In genomic region chr1:147978896-147979651, GRCh38 we compare ENCODE assay signal across 8 cellular contexts. TPM values are rescaled to one million over a fixed set of nuclear protein-coding genes. Genes with fewer than 3 reads are reported as not detected.
DNase-seq lines count a peak whose midpoint lies in the region; ATAC-seq, FAIRE-seq and TF ChIP-seq lines count a peak whose summit lies in the region.
"Not testable (repeated sequence)": the region's sequence is repeated elsewhere in the genome, so short reads cannot be mapped to it uniquely, and the experiment has no call there.

No MANE protein-coding gene starts in this region.

- H2BK120ac ChIP-seq in mesendoderm (ENCODE audit: low read depth, low read length): not testable (repeated sequence)

- not testable (repeated sequence) for H4K8ac ChIP-seq in mesendoderm (ENCODE audit: low read depth, low read length)

- H3K27me3 ChIP-seq in bronchial epithelial cell (ENCODE audit: control insufficient read depth, insufficient read depth, low read length); foreskin keratinocyte; mesendoderm (ENCODE audit: insufficient read depth, low read length, poor library complexity); upper lobe of right lung: not testable (repeated sequence)

- not testable (repeated sequence) for H2BK5ac ChIP-seq in mesendoderm (ENCODE audit: low read length)

- POLR2A ChIA-PET in activated CD4-positive, alpha-beta memory T cell treated with anti-CD3 and anti-CD28 coated beads for 36 hours (lab: Charles Lee): not testable (repeated sequence)

- not testable (repeated sequence) for H3K4me1 ChIP-seq in foreskin keratinocyte; mesendoderm (ENCODE audit: control insufficient read depth, low read depth, low read length); upper lobe of right lung

- H3K56ac ChIP-seq in mesendoderm (ENCODE audit: low read length): not testable (repeated sequence)

- no CpG with 5 or more reads among the region's 6 CpGs for WGBS in mesendoderm (ENCODE audit: extremely low coverage, insufficient coverage, low lambda C conversion rate)

- H3K18ac ChIP-seq in mesendoderm (ENCODE audit: low read length): not testable (repeated sequence)

- H3K4me3 Mint-ChIP-seq in activated CD4-positive, alpha-beta memory T cell treated with anti-CD3 and anti-CD28 coated beads for 36 hours: not testable (repeated sequence)

- H3K9me3 Mint-ChIP-seq in activated CD4-positive, alpha-beta memory T cell treated with anti-CD3 and anti-CD28 coated beads for 36 hours: not testable (repeated sequence)

- H3K27ac Mint-ChIP-seq in activated CD4-positive, alpha-beta memory T cell treated with anti-CD3 and anti-CD28 coated beads for 36 hours: not testable (repeated sequence)

- intact Hi-C loops in activated CD4-positive, alpha-beta memory T cell treated with anti-CD3 and anti-CD28 coated beads for 36 hours (cut with micrococcal nuclease); left cardiac atrium (cut with DNase I); upper lobe of right lung (cut with DNase I): not testable (repeated sequence)

- H3K9me3 ChIP-seq in upper lobe of right lung: not testable (repeated sequence)

- ATAC-seq in foreskin keratinocyte (peak; percentile 71), left cardiac atrium (peak; percentile 76 to 94), upper lobe of right lung (peak; percentile 45)

- not testable (repeated sequence) for H3K4me1 Mint-ChIP-seq in activated CD4-positive, alpha-beta memory T cell treated with anti-CD3 and anti-CD28 coated beads for 36 hours (ENCODE audit: low read depth)

- not testable (repeated sequence) for H4K5ac ChIP-seq in mesendoderm (ENCODE audit: low read length)

- H3K79me1 ChIP-seq in mesendoderm (ENCODE audit: low read length): not testable (repeated sequence)

- not testable (repeated sequence) for H3K27me3 Mint-ChIP-seq in activated CD4-positive, alpha-beta memory T cell treated with anti-CD3 and anti-CD28 coated beads for 36 hours

- H3K9ac ChIP-seq in mesendoderm (ENCODE audit: low read length): not testable (repeated sequence)

- H3K23ac ChIP-seq in mesendoderm (ENCODE audit: low read length): not testable (repeated sequence)

- H3K4me2 ChIP-seq in mesendoderm (ENCODE audit: low read length): not testable (repeated sequence)

- not testable (repeated sequence) for H3K27ac ChIP-seq in foreskin keratinocyte; mesendoderm (ENCODE audit: low read depth, low read length); upper lobe of right lung

- not testable (repeated sequence) for H2AK5ac ChIP-seq in mesendoderm (ENCODE audit: low read length)

- H3K36me3 ChIP-seq in bronchial epithelial cell (ENCODE audit: control insufficient read depth, insufficient read depth, low read length); mesendoderm (ENCODE audit: control insufficient read depth, insufficient read depth, low read length); upper lobe of right lung: not testable (repeated sequence)

- H3K79me2 ChIP-seq in mesendoderm (ENCODE audit: control insufficient read depth, insufficient read depth, low read length): not testable (repeated sequence)

- not testable (repeated sequence) for H2BK15ac ChIP-seq in mesendoderm (replicated peaks; ENCODE audit: low read depth)

- CTCF ChIA-PET in activated CD4-positive, alpha-beta memory T cell treated with anti-CD3 and anti-CD28 coated beads for 36 hours (lab: Charles Lee): not testable (repeated sequence)

- not testable (repeated sequence) for H3K4ac ChIP-seq in mesendoderm (ENCODE audit: low read depth, low read length)

- peaks cover 18% of the 10 kb centered on the region for H3K36me3 Mint-ChIP-seq in activated CD4-positive, alpha-beta memory T cell treated with anti-CD3 and anti-CD28 coated beads for 36 hours

- FAIRE-seq in bronchial epithelial cell (lab: Jason Lieb, UNC): not testable (repeated sequence)

- not testable (repeated sequence) for H3K4me3 ChIP-seq in bronchial epithelial cell (ENCODE audit: low read depth, low read length); mesendoderm (ENCODE audit: low read length); upper lobe of right lung

- not testable (repeated sequence) for TF ChIP-seq CTCF in bronchial epithelial cell (IDR thresholded peaks at IDR 0.05; ENCODE audit: insufficient read depth, low read length, severe bottlenecking); foreskin keratinocyte (conservative IDR thresholded peaks at IDR 0.05); upper lobe of right lung (IDR thresholded peaks at IDR 0.05)

- DNase-seq in DMS53 treated with DMSO at 0.1 percent for 48 hours (lab: John Stamatoyannopoulos, UW; ENCODE audit: unreplicated experiment) (peak; percentile 20), NCI-H226 (peak; percentile 2), bronchial epithelial cell (ENCODE audit: low read depth) (peak; percentile 39), foreskin keratinocyte (peak in 1 of 2 donors; percentile 23), left cardiac atrium (peak; percentile 8), mesendoderm (peak; percentile 40)
- peak; percentile 13 for DNase-seq in activated CD4-positive, alpha-beta memory T cell treated with anti-CD3 and anti-CD28 coated beads for 36 hours
- DNase-seq in upper lobe of right lung: not testable (repeated sequence)

RNA-seq across cellular contexts. Expression of gene GPR89B, which starts 50.9 kb away (rescaled TPM):
- 10 to 100 TPM; 15.2 to 15.5 TPM for total RNA-seq in activated CD4-positive, alpha-beta memory T cell treated with anti-CD3 and anti-CD28 coated beads for 36 hours
- total RNA-seq in bronchial epithelial cell (22.8 and 33.7 TPM in 2 replicates), foreskin keratinocyte (12.7 and 13.9 TPM in 2 replicates), left cardiac atrium (1 to 10 TPM; 6.9 to 8.7 TPM), upper lobe of right lung (10.0 TPM)
- polyA plus RNA-seq in foreskin keratinocyte: 9.1 TPM in 2 replicates
- 17.6 TPM for polyA plus RNA-seq in mesendoderm (2013, experiment 1 of 2)
- 16.5 TPM for polyA plus RNA-seq in mesendoderm (2013, experiment 2 of 2)
